Comparison of ENCODE assay signal across 8 cellular contexts in the genomic region with DNA sequence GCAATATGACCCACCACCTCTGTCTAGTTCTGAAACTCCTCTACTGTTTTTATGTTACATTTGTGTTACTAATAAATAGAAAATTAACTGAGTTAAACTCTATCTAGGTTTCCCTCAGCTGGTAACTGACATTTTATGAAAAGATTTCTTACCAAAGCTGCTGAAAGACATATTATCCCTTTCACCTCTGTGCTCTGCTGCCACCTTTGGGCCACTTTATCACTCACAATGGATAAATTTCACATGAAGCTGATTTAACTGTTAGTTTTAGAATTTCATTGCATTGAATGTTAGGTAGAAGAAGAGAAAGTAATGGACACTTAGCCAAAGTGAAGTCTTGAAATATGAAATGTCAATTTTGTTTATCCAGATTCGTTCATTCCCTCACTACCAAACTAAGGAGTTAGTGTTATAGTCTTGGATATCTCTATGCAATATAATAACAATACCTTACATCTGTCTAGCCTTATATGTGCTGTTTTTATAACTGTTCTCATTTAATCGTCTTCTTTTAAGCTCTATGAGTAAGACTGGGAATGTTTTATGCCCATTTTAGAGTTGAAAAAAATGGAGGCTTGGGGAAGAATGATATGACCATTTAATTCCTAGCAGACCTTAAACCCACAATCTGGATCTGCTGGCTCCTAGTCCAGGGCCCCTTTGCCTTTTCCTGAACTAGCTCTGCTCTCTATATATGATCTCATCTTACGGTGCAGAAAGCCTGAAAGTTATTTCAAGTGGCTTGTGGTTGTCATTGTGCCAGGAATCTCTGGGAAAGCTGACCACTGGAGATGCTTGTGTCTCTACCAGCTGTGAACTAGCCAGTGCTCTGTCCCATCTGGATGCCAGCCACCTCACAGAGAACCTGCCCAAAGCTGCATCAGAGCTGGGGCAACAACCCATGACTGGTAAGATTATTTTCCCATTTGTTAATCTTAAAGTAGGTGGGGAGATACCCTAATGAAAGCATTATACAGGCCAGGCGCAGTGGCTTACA.
DNase-seq lines count a peak whose midpoint lies in the region; ATAC-seq and TF ChIP-seq lines count a peak whose summit lies in the region.

No MANE protein-coding gene starts in this region.

- no peak overlapping the region for H3K4me3 ChIP-seq in AG04449 (ENCODE audit: low read depth, low read length)
- no peak overlapping the region for H3K4me3 ChIP-seq in GM12864 (ENCODE audit: low read depth, low read length)
- H3K4me3 ChIP-seq in MM.1S (ENCODE audit: low read length) = no peak overlapping the region
- H3K4me3 ChIP-seq in mesenchymal stem cell (ENCODE audit: insufficient read depth in 1 of 2, low read depth in 1 of 2, low read length in 2 of 2) = no peak overlapping the region

- no peaks in the 10 kb centered on the region for H3K79me2 ChIP-seq in MM.1S (ENCODE audit: low read length)

- H4K91ac ChIP-seq in mesenchymal stem cell (ENCODE audit: low read length) = no peak overlapping the region

- no peak overlapping the region for H2BK120ac ChIP-seq in mesenchymal stem cell (ENCODE audit: low read depth, low read length)

- H3K9me3 ChIP-seq in MM.1S (replicated peaks; ENCODE audit: insufficient read depth, low read length) (no peaks in the 10 kb centered on the region), mesenchymal stem cell (ENCODE audit: control insufficient read depth, low read length) (no peaks in the 10 kb centered on the region)

- no peaks in the 10 kb centered on the region for H3K9me2 ChIP-seq in MM.1S (replicated peaks; ENCODE audit: insufficient read depth, low read length)

- peak; percentile 83 for ATAC-seq in SK-N-SH treated with all-trans-retinoic acid at 6 μM for 48 hours
- no peak for ATAC-seq in HG02798 (IDR thresholded peaks at IDR 0.05; ENCODE audit: poor library complexity, unreplicated experiment)

- no peak overlapping the region for H2AFZ ChIP-seq in MM.1S (ENCODE audit: low read length)
- H2AFZ ChIP-seq in mesenchymal stem cell (ENCODE audit: low read depth, low read length) = no peak overlapping the region

- no peaks in the 10 kb centered on the region for H3K79me1 ChIP-seq in mesenchymal stem cell (replicated peaks; ENCODE audit: low read length, poor library complexity, severe bottlenecking)

- H3K27me3 ChIP-seq in MM.1S (replicated peaks; ENCODE audit: insufficient read depth, low read length) (no peaks in the 10 kb centered on the region), mesenchymal stem cell (ENCODE audit: control insufficient read depth in 1 of 2, insufficient read depth in 1 of 2, low read length in 2 of 2) (peaks cover 0 to 18% of the 10 kb centered on the region in 2 experiments)

- H3K18ac ChIP-seq in mesenchymal stem cell (ENCODE audit: low read depth in 1 of 2, low read length in 2 of 2) = no peak overlapping the region

- H3K4me1 ChIP-seq in MM.1S (ENCODE audit: low read length) (no peaks in the 10 kb centered on the region), mesenchymal stem cell (ENCODE audit: control insufficient read depth, insufficient read depth, low read depth, low read length) (peaks cover 2% of the 10 kb centered on the region)

- no peak overlapping the region for H4K8ac ChIP-seq in mesenchymal stem cell (ENCODE audit: low read length)

- POLR2A ChIA-PET in AG04449 (lab: Yijun Ruan, JAX) = no interaction called here

- no peaks in the 10 kb centered on the region for H3F3A ChIP-seq in MM.1S (ENCODE audit: insufficient read depth, low read length)

- no peak overlapping the region for H3K23ac ChIP-seq in mesenchymal stem cell (ENCODE audit: low read length in 2 of 2)

- no peak overlapping the region for H3K9ac ChIP-seq in MM.1S (ENCODE audit: low read length)
- H3K9ac ChIP-seq in mesenchymal stem cell (ENCODE audit: low read length) = no peak overlapping the region

- H2BK15ac ChIP-seq in mesenchymal stem cell (ENCODE audit: low read depth, poor library complexity, severe bottlenecking) = no peak overlapping the region

- H3K4me2 ChIP-seq in MM.1S (ENCODE audit: low read depth, low read length) (no peak overlapping the region), mesenchymal stem cell (ENCODE audit: low read length, poor library complexity, severe bottlenecking) (no peak overlapping the region)

- H3K27ac ChIP-seq in MM.1S (ENCODE audit: low read length) (no peak overlapping the region), mesenchymal stem cell (ENCODE audit: low read length, poor library complexity, severe bottlenecking) (no peak overlapping the region)

- no peak overlapping the region for H2BK12ac ChIP-seq in mesenchymal stem cell (ENCODE audit: low read length in 2 of 2)

- H2BK5ac ChIP-seq in mesenchymal stem cell (ENCODE audit: low read depth, low read length, poor library complexity, severe bottlenecking) = no peak overlapping the region

- H2AK5ac ChIP-seq in mesenchymal stem cell (ENCODE audit: low read length, severe bottlenecking) = no peak overlapping the region

- CTCF ChIA-PET in AG04449 (lab: Yijun Ruan, JAX) = interaction anchor here (0.6 to 7.1 kb wide), 56 partner anchors 8 to 539 kb away, joined by 3 to 195 read pairs (median 4); partner anchors contain the start of gene PDZD2

- H3K36me3 ChIP-seq in MM.1S (replicated peaks; ENCODE audit: insufficient read depth, low read length) (no peaks in the 10 kb centered on the region), mesenchymal stem cell (ENCODE audit: control insufficient read depth in 1 of 2, insufficient read depth in 2 of 2, low read depth in 1 of 2, low read length in 2 of 2) (no peaks in the 10 kb centered on the region)

- DNase-seq in AG04449 (ENCODE audit: low read depth, low spot score) (no peak), GM12864 (ENCODE audit: low read depth) (peak; percentile 10), MM.1S (peak; percentile 51), dermis microvascular lymphatic vessel endothelial cell (ENCODE audit: low read depth in 2 of 2) (peak; percentile 41 to 67), mesenchymal stem cell (peak; percentile 63), posterior vena cava (ENCODE audit: low spot score) (no peak)

- H3K4ac ChIP-seq in mesenchymal stem cell (ENCODE audit: low read depth in 1 of 2, low read length in 2 of 2) = no peak overlapping the region

- 47% methylated on average over 2 of the region's 4 CpGs for WGBS in mesenchymal stem cell

- TF ChIP-seq CTCF in AG04449 (IDR thresholded peaks at IDR 0.05; ENCODE audit: insufficient read depth, low read length, missing control alignments) (peak; percentile 56), GM12864 (IDR thresholded peaks at IDR 0.05; ENCODE audit: low read depth, low read length, missing control alignments) (peak; percentile 61), MM.1S (IDR thresholded peaks at IDR 0.05; ENCODE audit: low read length) (peak; percentile 84)

- intact Hi-C loops in posterior vena cava (cut with DNase I) = loop anchor here in 1 of 2 donors (10.0 kb wide), 2 partner anchors 332 to 492 kb away; no protein-coding TSS in a partner anchor

- no peak overlapping the region for H3K14ac ChIP-seq in mesenchymal stem cell (ENCODE audit: low read length in 2 of 2)

- H4K20me1 ChIP-seq in MM.1S (ENCODE audit: insufficient read depth, low read length) = no peaks in the 10 kb centered on the region

TF ChIP-seq in SK-N-SH treated with all-trans-retinoic acid at 6 μM for 48 hours, 23 proteins besides CTCF, POLR2A, EP300 and RAD21:
- TF ChIP-seq, protein P1, sequence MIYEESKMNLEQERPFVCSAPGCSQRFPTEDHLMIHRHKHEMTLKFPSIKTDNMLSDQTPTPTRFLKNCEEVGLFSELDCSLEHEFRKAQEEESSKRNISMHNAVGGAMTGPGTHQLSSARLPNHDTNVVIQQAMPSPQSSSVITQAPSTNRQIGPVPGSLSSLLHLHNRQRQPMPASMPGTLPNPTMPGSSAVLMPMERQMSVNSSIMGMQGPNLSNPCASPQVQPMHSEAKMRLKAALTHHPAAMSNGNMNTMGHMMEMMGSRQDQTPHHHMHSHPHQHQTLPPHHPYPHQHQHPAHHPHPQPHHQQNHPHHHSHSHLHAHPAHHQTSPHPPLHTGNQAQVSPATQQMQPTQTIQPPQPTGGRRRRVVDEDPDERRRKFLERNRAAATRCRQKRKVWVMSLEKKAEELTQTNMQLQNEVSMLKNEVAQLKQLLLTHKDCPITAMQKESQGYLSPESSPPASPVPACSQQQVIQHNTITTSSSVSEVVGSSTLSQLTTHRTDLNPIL (CRISPR knock-in tag; IDR thresholded peaks at IDR 0.05; ENCODE audit: low read depth) = no peak
- no peak for TF ChIP-seq TCF4 (CRISPR knock-in tag; IDR thresholded peaks at IDR 0.05; ENCODE audit: borderline replicate concordance)
- no peak for TF ChIP-seq GLIS3 (CRISPR knock-in tag; IDR thresholded peaks at IDR 0.05)
- no peak for TF ChIP-seq RARB (CRISPR knock-in tag; IDR thresholded peaks at IDR 0.05)
- TF ChIP-seq ZNF8 (CRISPR knock-in tag; IDR thresholded peaks at IDR 0.05) = no peak
- TF ChIP-seq ARNTL (CRISPR knock-in tag; IDR thresholded peaks at IDR 0.05; ENCODE audit: borderline replicate concordance, low read depth) = no peak
- TF ChIP-seq, protein P2, sequence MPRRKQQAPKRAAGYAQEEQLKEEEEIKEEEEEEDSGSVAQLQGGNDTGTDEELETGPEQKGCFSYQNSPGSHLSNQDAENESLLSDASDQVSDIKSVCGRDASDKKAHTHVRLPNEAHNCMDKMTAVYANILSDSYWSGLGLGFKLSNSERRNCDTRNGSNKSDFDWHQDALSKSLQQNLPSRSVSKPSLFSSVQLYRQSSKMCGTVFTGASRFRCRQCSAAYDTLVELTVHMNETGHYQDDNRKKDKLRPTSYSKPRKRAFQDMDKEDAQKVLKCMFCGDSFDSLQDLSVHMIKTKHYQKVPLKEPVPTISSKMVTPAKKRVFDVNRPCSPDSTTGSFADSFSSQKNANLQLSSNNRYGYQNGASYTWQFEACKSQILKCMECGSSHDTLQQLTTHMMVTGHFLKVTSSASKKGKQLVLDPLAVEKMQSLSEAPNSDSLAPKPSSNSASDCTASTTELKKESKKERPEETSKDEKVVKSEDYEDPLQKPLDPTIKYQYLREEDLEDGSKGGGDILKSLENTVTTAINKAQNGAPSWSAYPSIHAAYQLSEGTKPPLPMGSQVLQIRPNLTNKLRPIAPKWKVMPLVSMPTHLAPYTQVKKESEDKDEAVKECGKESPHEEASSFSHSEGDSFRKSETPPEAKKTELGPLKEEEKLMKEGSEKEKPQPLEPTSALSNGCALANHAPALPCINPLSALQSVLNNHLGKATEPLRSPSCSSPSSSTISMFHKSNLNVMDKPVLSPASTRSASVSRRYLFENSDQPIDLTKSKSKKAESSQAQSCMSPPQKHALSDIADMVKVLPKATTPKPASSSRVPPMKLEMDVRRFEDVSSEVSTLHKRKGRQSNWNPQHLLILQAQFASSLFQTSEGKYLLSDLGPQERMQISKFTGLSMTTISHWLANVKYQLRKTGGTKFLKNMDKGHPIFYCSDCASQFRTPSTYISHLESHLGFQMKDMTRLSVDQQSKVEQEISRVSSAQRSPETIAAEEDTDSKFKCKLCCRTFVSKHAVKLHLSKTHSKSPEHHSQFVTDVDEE (CRISPR knock-in tag; IDR thresholded peaks at IDR 0.05) = no peak
- TF ChIP-seq CSDC2 (CRISPR knock-in tag; IDR thresholded peaks at IDR 0.05) = no peak

Comparison
In these comparisons a context has a peak if more than half of its experiments do, and no peak if none do; other contexts are left out.
1. DNase-seq: peak in GM12864 (single experiment), MM.1S (single experiment), dermis microvascular lymphatic vessel endothelial cell (2 of 2) and mesenchymal stem cell (single experiment); none in AG04449 (single experiment) and posterior vena cava (single experiment).
2. Peak in every context shown above with its lines, with median percentiles within 50 percentile points of each other: CTCF ChIP-seq.